Comparison of ENCODE assay signal across 21 cellular contexts in genomic region chr15:92112180-92112579, GRCh38.
DNase-seq lines count a peak whose midpoint lies in the region; ATAC-seq lines count a peak whose summit lies in the region.
"Had no signal": no experiment of that assay in that cellular context is flagged by ENCODE, and none has a peak within 500 bp of the region (broad histone marks: within the 10 kb centered on the region; RNA-seq: fewer than 3 reads in every experiment).

No MANE protein-coding gene starts in this region.

- H3K27ac Mint-ChIP-seq in activated naive CD4-positive, alpha-beta T cell treated with anti-CD3 and anti-CD28 coated beads, Interleukin-2, amount 50 U/mL, for 72 hours: peak overlapping the region; percentile 8 to 37
- no peak overlapping the region for H3K27ac Mint-ChIP-seq in activated naive CD4-positive, alpha-beta T cell treated with anti-CD3 and anti-CD28 coated beads, Interleukin-2, amount 10 ng/mL, durations not matched to agents 7 days and 5 days
- peak overlapping the region; percentile 16 to 77 for H3K27ac Mint-ChIP-seq in effector memory CD8-positive, alpha-beta T cell
- H3K27ac Mint-ChIP-seq: activated CD4-positive, alpha-beta T cell treated with anti-CD3 and anti-CD28 coated beads, Interleukin-2, amount 10 ng/mL, durations not matched to agents 7 days and 5 days; CD4-positive, alpha-beta T cell had no signal

- no peaks in the 10 kb centered on the region for H3K27me3 Mint-ChIP-seq in activated naive CD4-positive, alpha-beta T cell treated with anti-CD3 and anti-CD28 coated beads, Interleukin-2, amount 10 ng/mL, durations not matched to agents 7 days and 5 days
- H3K27me3 Mint-ChIP-seq in effector memory CD8-positive, alpha-beta T cell: no peaks in the 10 kb centered on the region
- H3K27me3 Mint-ChIP-seq: activated CD4-positive, alpha-beta T cell treated with anti-CD3 and anti-CD28 coated beads, Interleukin-2, amount 10 ng/mL, durations not matched to agents 7 days and 5 days; CD4-positive, alpha-beta T cell had no signal

- no peak for ATAC-seq in activated naive CD4-positive, alpha-beta T cell treated with anti-CD3 and anti-CD28 coated beads, Interleukin-2, amount 50 U/mL, for 72 hours
- ATAC-seq in effector memory CD8-positive, alpha-beta T cell (replicated peaks): no peak
- ATAC-seq in GM18519 (IDR thresholded peaks at IDR 0.05; ENCODE audit: low FRiP score, unreplicated experiment): no peak
- ATAC-seq: esophagus mucosa, HCT116, left colon, PC-3 had no signal

- no peaks in the 10 kb centered on the region for H3K36me3 Mint-ChIP-seq in activated naive CD4-positive, alpha-beta T cell treated with anti-CD3 and anti-CD28 coated beads, Interleukin-2, amount 50 U/mL, for 72 hours
- H3K36me3 Mint-ChIP-seq in activated naive CD4-positive, alpha-beta T cell treated with anti-CD3 and anti-CD28 coated beads, Interleukin-2, amount 10 ng/mL, durations not matched to agents 7 days and 5 days: peaks cover 7% of the 10 kb centered on the region
- H3K36me3 Mint-ChIP-seq in effector memory CD8-positive, alpha-beta T cell (ENCODE audit: insufficient read depth): peaks cover 8% of the 10 kb centered on the region

- CTCF ChIA-PET in activated naive CD4-positive, alpha-beta T cell treated with anti-CD3 and anti-CD28 coated beads, Interleukin-2, amount 10 ng/mL, durations not matched to agents 7 days and 5 days (lab: Charles Lee): no interaction called here

- no peak overlapping the region for H3K4me3 Mint-ChIP-seq in activated naive CD4-positive, alpha-beta T cell treated with anti-CD3 and anti-CD28 coated beads, Interleukin-2, amount 10 ng/mL, durations not matched to agents 7 days and 5 days
- no peak overlapping the region for H3K4me3 Mint-ChIP-seq in effector memory CD8-positive, alpha-beta T cell
- H3K4me3 Mint-ChIP-seq: activated CD4-positive, alpha-beta T cell treated with anti-CD3 and anti-CD28 coated beads, Interleukin-2, amount 10 ng/mL, durations not matched to agents 7 days and 5 days; CD4-positive, alpha-beta T cell had no signal

- H3K4me1 Mint-ChIP-seq in activated naive CD4-positive, alpha-beta T cell treated with anti-CD3 and anti-CD28 coated beads, Interleukin-2, amount 10 ng/mL, durations not matched to agents 7 days and 5 days: peaks cover 4% of the 10 kb centered on the region
- H3K4me1 Mint-ChIP-seq in effector memory CD8-positive, alpha-beta T cell (ENCODE audit: low read depth in 2 of 2): peaks cover 20 to 29% of the 10 kb centered on the region in 2 donors

- DNase-seq in activated naive CD4-positive, alpha-beta T cell treated with anti-CD3 and anti-CD28 coated beads, Interleukin-2, amount 50 U/mL, for 72 hours (ENCODE audit: low spot score in 2 of 2): no peak
- DNase-seq in activated naive CD4-positive, alpha-beta T cell treated with anti-CD3 and anti-CD28 coated beads, Interleukin-2, amount 10 ng/mL, durations not matched to agents 7 days and 5 days: no peak
- DNase-seq in effector memory CD8-positive, alpha-beta T cell: no peak
- DNase-seq in hypothalamus (lab: John Stamatoyannopoulos, UW) (peak in 28 of 51 donors; percentile 7 to 69 (median 34)), substantia nigra (lab: John Stamatoyannopoulos, UW) (peak in 37 of 49 donors; percentile 6 to 65 (median 34)), NCI-H2107 treated with DMSO at 0.1 percent for 48 hours (lab: John Stamatoyannopoulos, UW; ENCODE audit: unreplicated experiment) (no peak), NAMALWA (ENCODE audit: low spot score) (no peak)
- DNase-seq: activated CD4-positive, alpha-beta T cell treated with anti-CD3 and anti-CD28 coated beads, Interleukin-2, amount 10 ng/mL, durations not matched to agents 7 days and 5 days; activated naive CD4-positive, alpha-beta T cell treated with Interleukin-2 at 50 U/mL for 16 hours; CD4-positive, alpha-beta T cell; left colon; NCI-H1092; NCI-H2171; PC-3; tibial artery had no signal

- H3K9me3 Mint-ChIP-seq in activated naive CD4-positive, alpha-beta T cell treated with anti-CD3 and anti-CD28 coated beads, Interleukin-2, amount 50 U/mL, for 72 hours: no peaks in the 10 kb centered on the region
- no peaks in the 10 kb centered on the region for H3K9me3 Mint-ChIP-seq in activated naive CD4-positive, alpha-beta T cell treated with anti-CD3 and anti-CD28 coated beads, Interleukin-2, amount 10 ng/mL, durations not matched to agents 7 days and 5 days
- no peaks in the 10 kb centered on the region for H3K9me3 Mint-ChIP-seq in effector memory CD8-positive, alpha-beta T cell
- H3K9me3 Mint-ChIP-seq: activated CD4-positive, alpha-beta T cell treated with anti-CD3 and anti-CD28 coated beads, Interleukin-2, amount 10 ng/mL, durations not matched to agents 7 days and 5 days; CD4-positive, alpha-beta T cell had no signal

- peak overlapping the region; percentile 62 for H3K27ac ChIP-seq in substantia nigra (ENCODE audit: low read depth, low read length, poor library complexity, severe bottlenecking)
- H3K27ac ChIP-seq: 22Rv1, breast epithelium, KMS-11, tibial artery had no signal

Comparison
In these comparisons a context has a peak if more than half of its experiments do, and no peak if none do; other contexts are left out.
1. DNase-seq: peak in hypothalamus (28 of 51) and substantia nigra (37 of 49); none in activated naive CD4-positive, alpha-beta T cell treated with anti-CD3 and anti-CD28 coated beads, Interleukin-2, amount 50 U/mL, for 72 hours (0 of 2), activated naive CD4-positive, alpha-beta T cell treated with anti-CD3 and anti-CD28 coated beads, Interleukin-2, amount 10 ng/mL, durations not matched to agents 7 days and 5 days (single experiment), effector memory CD8-positive, alpha-beta T cell (0 of 3), NCI-H2107 treated with DMSO at 0.1 percent for 48 hours (single experiment) and NAMALWA (single experiment).